1 cellular context compared by ENCODE assay signal in the genomic region with DNA sequence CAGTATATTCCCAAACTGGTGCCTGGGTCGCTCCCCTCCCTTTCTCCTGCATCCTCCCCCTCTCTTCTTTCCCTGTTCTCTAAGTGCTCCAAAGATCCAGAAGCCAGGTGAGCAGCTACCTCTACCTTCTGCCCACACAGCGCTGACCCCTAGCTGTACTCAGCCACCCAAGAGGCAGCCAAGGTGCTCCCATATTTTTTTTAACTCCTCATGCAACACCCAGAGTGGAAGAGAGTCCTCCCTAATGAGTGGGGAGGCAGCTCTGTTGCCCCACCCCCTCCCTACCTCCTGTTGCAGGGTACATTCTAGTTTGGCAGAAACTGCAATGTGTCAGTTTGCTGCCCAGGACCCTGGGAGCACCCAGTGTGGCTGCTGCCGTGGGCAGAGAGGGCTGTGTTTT.
TF ChIP-seq lines count a peak whose summit lies in the region.

No MANE protein-coding gene starts in this region.

TF ChIP-seq in H1, 55 proteins besides CTCF, POLR2A, EP300 and RAD21:
- TF ChIP-seq TCF12 (IDR thresholded peaks at IDR 0.05; ENCODE audit: low read depth, low read length) (no peak), CEBPB (IDR thresholded peaks at IDR 0.05; ENCODE audit: low read depth, low read length) (no peak), BACH1 (IDR thresholded peaks at IDR 0.05; ENCODE audit: low read length) (no peak), RXRA (IDR thresholded peaks at IDR 0.05; ENCODE audit: insufficient read depth, low read depth, low read length) (no peak), JUN (IDR thresholded peaks at IDR 0.05; ENCODE audit: low read depth, low read length) (no peak), MAX (IDR thresholded peaks at IDR 0.05) (no peak), ZNF274 (IDR thresholded peaks at IDR 0.05; ENCODE audit: borderline replicate concordance, extremely low read depth, low read length) (no peak), SIX5 (IDR thresholded peaks at IDR 0.05; ENCODE audit: low read depth, low read length) (no peak), BRCA1 (IDR thresholded peaks at IDR 0.05; ENCODE audit: low read depth, low read length) (no peak), ASH2L (IDR thresholded peaks at IDR 0.05; ENCODE audit: low read length) (no peak), CREB1 (IDR thresholded peaks at IDR 0.05) (no peak), POU5F1 (IDR thresholded peaks at IDR 0.05; ENCODE audit: low read depth, low read length) (no peak), POLR2AphosphoS5 (IDR thresholded peaks at IDR 0.05; ENCODE audit: low read depth, low read length) (no peak), CTBP2 (IDR thresholded peaks at IDR 0.05; ENCODE audit: borderline replicate concordance, insufficient read depth, insufficient read length, low read length) (no peak), SP4 (IDR thresholded peaks at IDR 0.05; ENCODE audit: low read length) (no peak)
